1 cellular context compared by ENCODE assay signal in genomic region chr17:75684924-75685323, GRCh38.
TF ChIP-seq lines count a peak whose summit lies in the region.

No MANE protein-coding gene starts in this region.

TF ChIP-seq in A549, 52 proteins besides CTCF, POLR2A, EP300 and RAD21 (continued from another document):
- TF ChIP-seq MAFK (IDR thresholded peaks at IDR 0.05; ENCODE audit: partially characterized antibody) (no peak), HOXB5 (CRISPR knock-in tag; IDR thresholded peaks at IDR 0.05) (peak; percentile 31; the same call in 1 of the 2 replicates), NR3C1 (IDR thresholded peaks at IDR 0.05) (no peak), BHLHE40 (IDR thresholded peaks at IDR 0.05; ENCODE audit: low read depth, low read length) (no peak), MAX (IDR thresholded peaks at IDR 0.05) (peak; percentile 59), FOXS1 (CRISPR knock-in tag; IDR thresholded peaks at IDR 0.05) (0 out of 2 replicates have a peak, but pooled peaks have one; percentile 12), ESRRA (IDR thresholded peaks at IDR 0.05; ENCODE audit: borderline replicate concordance, low read length) (no peak), HMGXB4 (CRISPR knock-in tag; IDR thresholded peaks at IDR 0.05; ENCODE audit: borderline replicate concordance) (no peak), CHD4 (IDR thresholded peaks at IDR 0.05; ENCODE audit: borderline replicate concordance) (no peak), GATA3 (IDR thresholded peaks at IDR 0.05; ENCODE audit: borderline replicate concordance) (no peak), MYC (IDR thresholded peaks at IDR 0.05; ENCODE audit: borderline replicate concordance, low read length) (no peak; the same call in 1 of the 2 replicates), HOXB13 (CRISPR knock-in tag; IDR thresholded peaks at IDR 0.05; ENCODE audit: low read depth) (peak; percentile 48; the same call in 1 of the 2 replicates), BCL3 (IDR thresholded peaks at IDR 0.05) (no peak), EHF (CRISPR knock-in tag; IDR thresholded peaks at IDR 0.05) (no peak; the same call in 1 of the 2 replicates), ZSCAN20 (CRISPR knock-in tag; IDR thresholded peaks at IDR 0.05) (no peak), JUN (IDR thresholded peaks at IDR 0.05) (0 out of 5 replicates have a peak, but pooled peaks of 1 of the 2 experiments have one; percentile 14), PBX3 (IDR thresholded peaks at IDR 0.05) (no peak), HOXA7 (CRISPR knock-in tag; IDR thresholded peaks at IDR 0.05) (no peak), HDAC2 (IDR thresholded peaks at IDR 0.05) (no peak), ELK1 (IDR thresholded peaks at IDR 0.05; ENCODE audit: low read depth, low read length) (no peak), CEBPB (IDR thresholded peaks at IDR 0.05) (no peak), CHD2 (IDR thresholded peaks at IDR 0.05; ENCODE audit: low read length, partially characterized antibody) (no peak), ZC3H11A (IDR thresholded peaks at IDR 0.05) (no peak)
